Comparison of ENCODE assay signal across 8 cellular contexts in the genomic region with DNA sequence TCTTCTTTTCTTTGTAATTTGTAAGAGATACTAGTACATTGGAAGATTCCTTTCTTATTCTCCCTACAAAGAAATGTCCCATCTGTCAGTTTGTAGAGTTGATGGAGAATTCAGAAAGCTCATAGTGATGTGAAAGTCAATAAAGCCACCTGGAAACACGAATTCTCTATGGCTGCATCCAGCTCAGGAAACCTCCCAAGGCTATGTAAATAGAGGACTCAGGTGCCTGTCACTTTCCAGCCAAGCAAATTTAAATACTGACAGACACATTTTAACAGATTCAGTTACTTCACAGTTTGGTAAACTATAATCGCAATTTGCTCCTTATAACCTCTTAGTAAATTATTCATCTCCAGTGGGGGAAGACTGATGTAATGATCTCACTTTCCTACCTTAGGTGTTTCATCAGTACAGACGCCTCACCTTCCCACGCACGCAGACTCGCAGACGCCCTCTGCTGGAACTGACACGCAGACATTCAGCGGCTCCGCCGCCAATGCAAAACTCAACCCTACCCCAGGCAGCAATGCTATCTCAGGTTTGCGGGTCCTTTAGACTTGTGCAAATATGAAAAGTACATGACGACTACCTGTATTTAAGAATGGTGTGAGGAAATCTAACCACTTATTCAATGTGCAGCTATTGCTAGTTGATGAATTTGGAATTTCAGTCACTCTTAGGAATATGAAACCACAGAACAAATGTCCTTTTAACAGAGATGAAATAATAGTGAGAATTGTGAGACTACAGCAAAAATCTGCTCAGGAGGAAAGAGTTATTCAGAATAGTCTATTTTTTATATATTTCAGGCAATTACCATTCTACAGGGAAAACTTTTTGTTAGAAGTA.
DNase-seq lines count a peak whose midpoint lies in the region; ATAC-seq and TF ChIP-seq lines count a peak whose summit lies in the region.

No MANE protein-coding gene starts in this region.

- H3K27ac Mint-ChIP-seq in activated T-helper 1 cell treated with anti-CD3 and anti-CD28 coated beads, Interleukin-12 subunit alpha, Interleukin-12 subunit beta, Interleukin-2, Interleukin-4 antibody, amounts not matched to agents 30 ng/mL and 10 ng/mL and 1 ng/mL, durations not matched to agents 14 hours and 24 hours and 36 hours: peak overlapping the region; percentile 74

- H3K4ac ChIP-seq in trophoblast cell (ENCODE audit: low read depth, low read length): no peak overlapping the region

- peak; percentile 66 for ATAC-seq in GM18868 (IDR thresholded peaks at IDR 0.05; ENCODE audit: unreplicated experiment)

- TF ChIP-seq EP300 in sigmoid colon (IDR thresholded peaks at IDR 0.05): no peak

- intact Hi-C loops in activated T-helper 1 cell treated with anti-CD3 and anti-CD28 coated beads, Interleukin-12 subunit alpha, Interleukin-12 subunit beta, Interleukin-2, Interleukin-4 antibody, amounts not matched to agents 30 ng/mL and 10 ng/mL and 1 ng/mL, durations not matched to agents 14 hours and 24 hours and 36 hours (cut with micrococcal nuclease): loop anchor here (1.0 to 10.0 kb wide), 4 partner anchors 10 to 1175 kb away; no protein-coding TSS in a partner anchor
- intact Hi-C loops in sigmoid colon (cut with DNase I): no loop called here

- no peak overlapping the region for H3K9ac ChIP-seq in trophoblast cell (ENCODE audit: low read length)

- H3K4me3 Mint-ChIP-seq in activated T-helper 1 cell treated with anti-CD3 and anti-CD28 coated beads, Interleukin-12 subunit alpha, Interleukin-12 subunit beta, Interleukin-2, Interleukin-4 antibody, amounts not matched to agents 30 ng/mL and 10 ng/mL and 1 ng/mL, durations not matched to agents 14 hours and 24 hours and 36 hours: no peak overlapping the region

- no peak overlapping the region for H2BK5ac ChIP-seq in trophoblast cell (ENCODE audit: low read depth, low read length, poor library complexity)

- no peak overlapping the region for H3K4me3 ChIP-seq in fibroblast of the aortic adventitia (ENCODE audit: low read depth, low read length)
- no peak overlapping the region for H3K4me3 ChIP-seq in trophoblast cell (ENCODE audit: low read depth, low read length)
- no peak overlapping the region for H3K4me3 ChIP-seq in sigmoid colon

- DNase-seq in NCI-H748 treated with DMSO at 0.1 percent for 48 hours (lab: John Stamatoyannopoulos, UW): peak; percentile 27
- peak; percentile 53 for DNase-seq in activated T-helper 1 cell treated with anti-CD3 and anti-CD28 coated beads, Interleukin-12 subunit alpha, Interleukin-12 subunit beta, Interleukin-2, Interleukin-4 antibody, amounts not matched to agents 30 ng/mL and 10 ng/mL and 1 ng/mL, durations not matched to agents 14 hours and 24 hours and 36 hours (ENCODE audit: low spot score)
- peak; percentile 41 for DNase-seq in fibroblast of the aortic adventitia (ENCODE audit: low read depth)
- peak; percentile 42 to 82 for DNase-seq in trophoblast cell
- no peak for DNase-seq in sigmoid colon
- no peak for DNase-seq in SK-N-DZ (ENCODE audit: low spot score)
- no peak for DNase-seq in NCI-H446 (lab: John Stamatoyannopoulos, UW)

- peaks cover 81% of the 10 kb centered on the region for H3K4me1 Mint-ChIP-seq in activated T-helper 1 cell treated with anti-CD3 and anti-CD28 coated beads, Interleukin-12 subunit alpha, Interleukin-12 subunit beta, Interleukin-2, Interleukin-4 antibody, amounts not matched to agents 30 ng/mL and 10 ng/mL and 1 ng/mL, durations not matched to agents 14 hours and 24 hours and 36 hours (ENCODE audit: low read depth)

- H3K4me2 ChIP-seq in trophoblast cell (ENCODE audit: low read length): no peak overlapping the region

- H3K23ac ChIP-seq in trophoblast cell (ENCODE audit: low read length): no peak overlapping the region

- H4K8ac ChIP-seq in trophoblast cell (ENCODE audit: low read depth, low read length): no peak overlapping the region

- no peaks in the 10 kb centered on the region for H3K79me1 ChIP-seq in trophoblast cell (ENCODE audit: low read length)

- H3K27me3 Mint-ChIP-seq in activated T-helper 1 cell treated with anti-CD3 and anti-CD28 coated beads, Interleukin-12 subunit alpha, Interleukin-12 subunit beta, Interleukin-2, Interleukin-4 antibody, amounts not matched to agents 30 ng/mL and 10 ng/mL and 1 ng/mL, durations not matched to agents 14 hours and 24 hours and 36 hours (ENCODE audit: insufficient read depth): no peaks in the 10 kb centered on the region

- TF ChIP-seq POLR2A in sigmoid colon (IDR thresholded peaks at IDR 0.05): no peak

- no peak overlapping the region for H4K91ac ChIP-seq in trophoblast cell (ENCODE audit: low read depth, low read length)

- H3K18ac ChIP-seq in trophoblast cell (ENCODE audit: low read length): no peak overlapping the region

- H3K36me3 ChIP-seq in trophoblast cell (ENCODE audit: control insufficient read depth in 1 of 2, insufficient read depth in 2 of 2, low read length in 2 of 2) (no peaks in the 10 kb centered on the region), sigmoid colon (no peaks in the 10 kb centered on the region)

- H3K4me1 ChIP-seq in trophoblast cell (ENCODE audit: control insufficient read depth in 1 of 2, insufficient read depth in 2 of 2, low read length in 2 of 2) (no peaks in the 10 kb centered on the region), sigmoid colon (no peaks in the 10 kb centered on the region)

- H3K36me3 Mint-ChIP-seq in activated T-helper 1 cell treated with anti-CD3 and anti-CD28 coated beads, Interleukin-12 subunit alpha, Interleukin-12 subunit beta, Interleukin-2, Interleukin-4 antibody, amounts not matched to agents 30 ng/mL and 10 ng/mL and 1 ng/mL, durations not matched to agents 14 hours and 24 hours and 36 hours (ENCODE audit: low read depth): peaks cover 67% of the 10 kb centered on the region

- no peak overlapping the region for H2BK120ac ChIP-seq in trophoblast cell (ENCODE audit: insufficient read depth, low read length, poor library complexity)

- H4K12ac ChIP-seq in trophoblast cell (ENCODE audit: low read depth, low read length): no peak overlapping the region

- WGBS in trophoblast cell (ENCODE audit: extremely low coverage, insufficient coverage, insufficient read length): no CpG with 5 or more reads among the region's 13 CpGs
- WGBS in sigmoid colon, 2 donors: 13 to 44% methylated on average over 13 of the region's 13 CpGs

- H3K9me3 ChIP-seq in trophoblast cell (ENCODE audit: insufficient read depth, low read depth, low read length) (no peaks in the 10 kb centered on the region), sigmoid colon (no peaks in the 10 kb centered on the region)

- no peak overlapping the region for H3K27ac ChIP-seq in trophoblast cell (ENCODE audit: low read depth, low read length)
- no peak overlapping the region for H3K27ac ChIP-seq in sigmoid colon

- no peaks in the 10 kb centered on the region for H3K9me3 Mint-ChIP-seq in activated T-helper 1 cell treated with anti-CD3 and anti-CD28 coated beads, Interleukin-12 subunit alpha, Interleukin-12 subunit beta, Interleukin-2, Interleukin-4 antibody, amounts not matched to agents 30 ng/mL and 10 ng/mL and 1 ng/mL, durations not matched to agents 14 hours and 24 hours and 36 hours

- H3K14ac ChIP-seq in trophoblast cell (ENCODE audit: low read length): no peak overlapping the region

- no peak overlapping the region for H2BK12ac ChIP-seq in trophoblast cell (ENCODE audit: low read length)

- no peak overlapping the region for H2AK5ac ChIP-seq in trophoblast cell (ENCODE audit: low read length)

- H3K79me2 ChIP-seq in trophoblast cell (ENCODE audit: control insufficient read depth, insufficient read depth, low read length, poor library complexity): no peaks in the 10 kb centered on the region

- no peak overlapping the region for H2AFZ ChIP-seq in trophoblast cell (ENCODE audit: insufficient read depth, low read length, poor library complexity)

- TF ChIP-seq CTCF in fibroblast of the aortic adventitia (IDR thresholded peaks at IDR 0.05; ENCODE audit: insufficient read depth, low read length) (peak; percentile 86), sigmoid colon (IDR thresholded peaks at IDR 0.05) (peak in 2 of 4 experiments; percentile 5 to 25)

- no peaks in the 10 kb centered on the region for H3K27me3 ChIP-seq in trophoblast cell (ENCODE audit: insufficient read depth, low read length)
- H3K27me3 ChIP-seq in sigmoid colon: peaks cover 0 to 6% (median 0%) of the 10 kb centered on the region in 3 donors

Comparison
In these comparisons a context has a peak if more than half of its experiments do, and no peak if none do; other contexts are left out.
1. DNase-seq: peak in NCI-H748 treated with DMSO at 0.1 percent for 48 hours (single experiment), activated T-helper 1 cell treated with anti-CD3 and anti-CD28 coated beads, Interleukin-12 subunit alpha, Interleukin-12 subunit beta, Interleukin-2, Interleukin-4 antibody, amounts not matched to agents 30 ng/mL and 10 ng/mL and 1 ng/mL, durations not matched to agents 14 hours and 24 hours and 36 hours (single experiment), fibroblast of the aortic adventitia (single experiment) and trophoblast cell (2 of 2); none in sigmoid colon (single experiment), SK-N-DZ (single experiment) and NCI-H446 (0 of 2).